ENCODE assay signal across 1 cellular context in the genomic region with DNA sequence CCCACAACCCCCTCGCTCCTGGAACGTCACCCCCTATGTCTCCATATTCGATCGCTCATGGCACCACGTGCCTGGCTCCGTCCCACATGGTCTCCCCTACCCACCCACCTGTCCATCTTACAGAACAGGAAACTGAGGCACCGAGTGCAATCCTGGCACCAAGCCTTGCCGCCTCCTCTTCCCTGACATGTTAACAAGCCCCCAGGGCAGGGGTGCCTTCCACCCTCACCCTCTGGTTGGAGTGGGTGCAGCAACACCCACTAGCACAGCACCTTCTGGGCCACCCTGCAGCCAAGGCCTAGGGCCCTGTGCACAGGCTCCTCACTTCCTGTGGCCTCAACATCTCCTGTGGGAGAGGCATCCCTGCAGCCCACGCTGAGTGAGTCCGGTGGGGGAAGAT.
TF ChIP-seq lines count a peak whose summit lies in the region.

No MANE protein-coding gene starts in this region.

TF ChIP-seq in WTC11, 78 proteins besides CTCF, POLR2A, EP300 and RAD21 (continued from another document):
- TF ChIP-seq ARID4B (CRISPR knock-in tag; IDR thresholded peaks at IDR 0.05; ENCODE audit: borderline replicate concordance) (no peak), ZMAT4 (CRISPR knock-in tag; IDR thresholded peaks at IDR 0.05) (no peak), ZBTB21 (CRISPR knock-in tag; IDR thresholded peaks at IDR 0.05; ENCODE audit: borderline replicate concordance) (no peak), ZNF396 (CRISPR knock-in tag; IDR thresholded peaks at IDR 0.05; ENCODE audit: borderline replicate concordance) (no peak), SMAD4 (CRISPR knock-in tag; IDR thresholded peaks at IDR 0.05) (no peak), NR2C2 (CRISPR knock-in tag; IDR thresholded peaks at IDR 0.05) (no peak), CREM (CRISPR knock-in tag; IDR thresholded peaks at IDR 0.05) (no peak), EMX1 (CRISPR knock-in tag; IDR thresholded peaks at IDR 0.05) (no peak)
- TF ChIP-seq, protein P1, sequence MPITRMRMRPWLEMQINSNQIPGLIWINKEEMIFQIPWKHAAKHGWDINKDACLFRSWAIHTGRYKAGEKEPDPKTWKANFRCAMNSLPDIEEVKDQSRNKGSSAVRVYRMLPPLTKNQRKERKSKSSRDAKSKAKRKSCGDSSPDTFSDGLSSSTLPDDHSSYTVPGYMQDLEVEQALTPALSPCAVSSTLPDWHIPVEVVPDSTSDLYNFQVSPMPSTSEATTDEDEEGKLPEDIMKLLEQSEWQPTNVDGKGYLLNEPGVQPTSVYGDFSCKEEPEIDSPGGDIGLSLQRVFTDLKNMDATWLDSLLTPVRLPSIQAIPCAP (CRISPR knock-in tag; IDR thresholded peaks at IDR 0.05), result no peak
